Comparison of ENCODE assay signal across 16 cellular contexts in the genomic region with DNA sequence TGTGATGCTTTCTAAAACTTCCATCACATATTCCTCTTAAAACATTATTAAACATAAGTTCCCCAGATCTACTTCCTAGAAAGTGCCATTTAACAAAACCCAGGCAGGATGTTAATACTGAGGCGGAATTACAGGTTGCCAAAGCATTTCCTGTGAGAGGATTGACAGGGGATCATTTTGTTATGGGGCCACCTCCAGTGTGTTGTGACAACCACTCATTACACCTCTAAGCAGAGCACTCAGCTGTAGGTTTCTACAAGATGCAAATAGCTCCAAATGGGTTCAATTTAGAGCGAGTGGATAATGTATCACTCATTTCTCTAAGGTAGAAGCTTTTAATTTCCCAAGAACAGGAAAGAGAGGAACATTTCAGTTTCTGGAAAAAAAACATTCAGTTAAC.
"Had no signal": no experiment of that assay in that cellular context is flagged by ENCODE, and none has a peak within 500 bp of the region (broad histone marks: within the 10 kb centered on the region; RNA-seq: fewer than 3 reads in every experiment).

No MANE protein-coding gene starts in this region.

- FAIRE-seq: small intestine had no signal

- H3K4me1 ChIP-seq: tibial nerve, vagina had no signal

- H3K4me3 ChIP-seq: tibial nerve, vagina had no signal

- H3K27ac ChIP-seq: tibial nerve, vagina had no signal

- DNase-seq: activated CD4-positive, alpha-beta T cell treated with anti-CD3 and anti-CD28 coated beads, Interleukin-2, amount 50 U/mL, for 4 hours; activated CD4-positive, CD25-positive, alpha-beta regulatory T cell treated with anti-CD3 and anti-CD28 coated beads, Interleukin-2, amount 50 U/mL, for 72 hours; activated effector memory CD4-positive, alpha-beta T cell treated with anti-CD3 and anti-CD28 coated beads, Interleukin-2, amount 50 U/mL, for 16 hours; activated T-cell treated with anti-CD3 and anti-CD28 coated beads, Interleukin-2, amount 50 U/mL, for 4 hours; amygdala; effector memory CD8-positive, alpha-beta T cell; hypothalamus; immature natural killer cell; left colon; naive thymus-derived CD4-positive, alpha-beta T cell; nucleus accumbens; right cardiac atrium; small intestine; stimulated activated naive B cell treated with anti-CD40 and anti-IgM and Interleukin-4, amounts not matched to agents 10 μg/mL and 1 μg/mL and 100 μg/mL, for 72 hours had no signal

- H3K36me3 ChIP-seq: tibial nerve, vagina had no signal

- H3K27me3 ChIP-seq: tibial nerve, vagina had no signal
